19 cellular contexts compared by ENCODE assay signal in the genomic region with DNA sequence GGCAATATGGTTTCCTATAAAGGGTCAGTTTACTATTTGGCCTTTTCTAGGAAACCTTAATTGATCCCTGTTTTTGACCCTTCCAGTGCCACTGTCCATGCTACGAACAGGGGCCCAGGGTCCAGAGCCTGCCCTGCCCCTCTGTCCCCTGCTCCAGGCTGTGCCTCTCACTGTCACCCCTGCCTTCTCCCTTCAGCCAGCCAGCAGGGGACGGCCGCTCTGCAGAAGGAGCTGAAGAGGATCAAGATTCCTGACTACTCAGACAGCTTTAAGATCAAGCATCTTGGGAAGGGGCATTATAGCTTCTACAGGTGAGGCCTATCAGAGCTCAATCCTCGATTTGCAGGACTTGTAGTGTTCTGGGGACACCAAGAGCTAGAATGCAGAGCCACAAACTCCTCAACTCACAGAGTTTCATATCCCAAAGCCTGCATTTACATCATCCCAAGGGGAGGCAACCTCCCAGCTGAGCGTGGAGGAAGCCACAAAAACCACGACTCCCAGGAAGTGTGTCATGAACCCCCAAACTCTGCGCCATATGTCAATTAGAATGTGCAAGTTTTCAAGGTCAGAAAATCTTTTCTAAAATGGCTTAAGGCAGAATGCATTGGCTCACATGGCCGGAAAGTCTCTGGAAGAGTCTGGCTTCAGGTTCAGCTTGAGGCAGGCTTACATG. TPM values are rescaled to one million over a fixed set of nuclear protein-coding genes. Genes with fewer than 3 reads are reported as not detected.
DNase-seq lines count a peak whose midpoint lies in the region; ATAC-seq and TF ChIP-seq lines count a peak whose summit lies in the region.
"Had no signal": no experiment of that assay in that cellular context is flagged by ENCODE, and none has a peak within 500 bp of the region (broad histone marks: within the 10 kb centered on the region; RNA-seq: fewer than 3 reads in every experiment).

No MANE protein-coding gene starts in this region.

- BruUV-seq in IMR-90 (replicated peaks; lab: Mats Ljungman, UMichigan) = no TSS peak

- no peak overlapping the region for H3K56ac ChIP-seq in IMR-90 (ENCODE audit: extremely low read depth, insufficient read depth, low read length)

- peaks cover 7% of the 10 kb centered on the region; the same call in 1 of the 2 replicates for H3K9me3 ChIP-seq in IMR-90 (ENCODE audit: control insufficient read depth, insufficient read depth, low read length)
- no peaks in the 10 kb centered on the region for H3K9me3 ChIP-seq in right lobe of liver
- H3K9me3 ChIP-seq in mucosa of descending colon = no peaks in the 10 kb centered on the region

- no peaks in the 10 kb centered on the region for H3K9me1 ChIP-seq in IMR-90 (ENCODE audit: insufficient read depth, low read length)

- H3K27ac Mint-ChIP-seq in activated T-helper 17 cell treated with anti-CD3 and anti-CD28 coated beads, Interleukin-2, amount 50 U/mL, for 72 hours = no peak overlapping the region
- H3K27ac Mint-ChIP-seq: CD4-positive, alpha-beta T cell; T-helper 1 cell treated with Interleukin-12 subunit alpha and Interleukin-12 subunit beta and Interleukin-4 antibody, amounts not matched to agents 30 μg/mL and 1 μg/mL, for 36 hours had no signal

- intact Hi-C loops in IMR-90 (cut with micrococcal nuclease) (no loop called here), right lobe of liver (cut with DNase I) (loop anchor here in 1 of 2 donors (10.0 kb wide), 1 partner anchor 73 kb away; no protein-coding TSS in a partner anchor), mucosa of descending colon (cut with DNase I, micrococcal nuclease) (no loop called here)

- H3K14ac ChIP-seq in IMR-90 (replicated peaks; ENCODE audit: low read depth, low read length) = 0 out of 2 replicates have a peak overlapping the region, but pooled peaks have one; percentile 4

- H3K9ac ChIP-seq in IMR-90 (ENCODE audit: low read depth, low read length) = no peak overlapping the region

- no peak overlapping the region for H2BK5ac ChIP-seq in IMR-90 (ENCODE audit: low read depth, low read length, poor library complexity, severe bottlenecking)

- no peak overlapping the region for H3K4me2 ChIP-seq in IMR-90 (ENCODE audit: low read depth, low read length)

- no peak overlapping the region for H3K23ac ChIP-seq in IMR-90 (ENCODE audit: low read depth, low read length)

- no peak overlapping the region for H3K18ac ChIP-seq in IMR-90 (ENCODE audit: low read depth, low read length)

- POLR2A ChIA-PET in IMR-90 (lab: Charles Lee; ENCODE audit: unreplicated experiment) = no interaction called here

- dilution Hi-C loops in IMR-90 (cut with HindIII; ENCODE audit: low sequenced_read_pairs, unreplicated experiment) = no loop called here

- H3K4me3 ChIP-seq in IMR-90 (ENCODE audit: insufficient read depth, low read depth, low read length) (no peak overlapping the region), right lobe of liver (no peak overlapping the region), mucosa of descending colon (no peak overlapping the region)

- H3K79me1 ChIP-seq in IMR-90 (ENCODE audit: low read depth in 1 of 2, low read length in 2 of 2) = no peaks in the 10 kb centered on the region

- no peak for TF ChIP-seq RAD21 in IMR-90 (IDR thresholded peaks at IDR 0.05; ENCODE audit: low read length)

- peaks cover 39% of the 10 kb centered on the region for H3K27me3 Mint-ChIP-seq in activated T-helper 17 cell treated with anti-CD3 and anti-CD28 coated beads, Interleukin-2, amount 50 U/mL, for 72 hours

- no peak overlapping the region for H4K91ac ChIP-seq in IMR-90 (ENCODE audit: insufficient read depth, low read depth, low read length)

- H2AFZ ChIP-seq in IMR-90 (replicated peaks; ENCODE audit: low read length, poor library complexity) = peak overlapping the region; percentile 12

- ATAC-seq in IMR-90 (ENCODE audit: low read depth) = peak; percentile 40
- ATAC-seq in right lobe of liver = no peak
- ATAC-seq in GM19463 (IDR thresholded peaks at IDR 0.05; ENCODE audit: unreplicated experiment) = no peak
- no peak for ATAC-seq in activated T-helper 17 cell treated with anti-CD3 and anti-CD28 coated beads, Interleukin-2, amount 50 U/mL, for 72 hours (replicated peaks)
- ATAC-seq in mucosa of descending colon = no peak
- ATAC-seq: activated T-cell treated with anti-CD3 and anti-CD28 coated beads, Interleukin-2, amount 50 U/mL, for 4 hours; HCT116; left cardiac atrium; Panc1 had no signal

- H4K20me1 ChIP-seq in IMR-90 (ENCODE audit: insufficient read depth, low read length) = no peaks in the 10 kb centered on the region

- WGBS in IMR-90 (ENCODE audit: extremely low coverage in 2 of 2, insufficient read length in 1 of 2), 2 experiments = 0% methylated on average over 1 of the region's 8 CpGs; no CpG with 5 or more reads in 1 of the 2 experiments
- WGBS in right lobe of liver (ENCODE audit: insufficient coverage, low coverage, low lambda C conversion rate, missing lambda C conversion rate) = 74% methylated on average over 4 of the region's 8 CpGs

- H4K5ac ChIP-seq in IMR-90 (ENCODE audit: low read depth, low read length) = no peak overlapping the region

- in situ Hi-C loops in IMR-90 (cut with MboI; ENCODE audit: low sequenced_read_pairs) = loop anchor here (5.0 to 10.0 kb wide), 2 partner anchors 70 to 243 kb away; no protein-coding TSS in a partner anchor

- peaks cover 4% of the 10 kb centered on the region for H3K4me1 Mint-ChIP-seq in activated T-helper 17 cell treated with anti-CD3 and anti-CD28 coated beads, Interleukin-2, amount 50 U/mL, for 72 hours

- no peaks in the 10 kb centered on the region for H3K9me3 Mint-ChIP-seq in activated T-helper 17 cell treated with anti-CD3 and anti-CD28 coated beads, Interleukin-2, amount 50 U/mL, for 72 hours
- H3K9me3 Mint-ChIP-seq: activated T-cell treated with anti-CD3 and anti-CD28 coated beads, Interleukin-2, amount 50 U/mL, for 4 hours; T-helper 1 cell treated with Interleukin-12 subunit alpha and Interleukin-12 subunit beta and Interleukin-4 antibody, amounts not matched to agents 30 μg/mL and 1 μg/mL, for 36 hours had no signal

- DNase-seq in CD1c-positive myeloid dendritic cell (ENCODE audit: extremely low spot score) (peak; percentile 63), IMR-90 (peak; percentile 76), astrocyte of the hippocampus (ENCODE audit: low read depth, low spot score) (peak; percentile 43), kidney tubule cell (ENCODE audit: low spot score) (peak; percentile 8), right lobe of liver (no peak), mucosa of descending colon (no peak)
- DNase-seq: activated CD4-positive, alpha-beta T cell treated with anti-CD3 and anti-CD28 coated beads for 48 hours; activated T-cell treated with anti-CD3 and anti-CD28 coated beads, Interleukin-2, amount 50 U/mL, for 4 hours; anterior cingulate cortex; CD4-positive, alpha-beta T cell; left cardiac atrium; NCI-H1105 treated with DMSO at 0.1 percent for 48 hours; small intestine had no signal

- H3K4me1 ChIP-seq in IMR-90 (ENCODE audit: control insufficient read depth, insufficient read depth, low read length) (no peaks in the 10 kb centered on the region), right lobe of liver (no peaks in the 10 kb centered on the region), mucosa of descending colon (ENCODE audit: low read depth) (no peaks in the 10 kb centered on the region)

- no peak overlapping the region for H2BK120ac ChIP-seq in IMR-90 (ENCODE audit: low read depth, low read length)

- no peak for TF ChIP-seq CTCF in IMR-90 (conservative IDR thresholded peaks at IDR 0.05; ENCODE audit: low read depth, low read length)
- no peak for TF ChIP-seq CTCF in right lobe of liver (IDR thresholded peaks at IDR 0.05)
- TF ChIP-seq CTCF in mucosa of descending colon (IDR thresholded peaks at IDR 0.05) = no peak

- H4K8ac ChIP-seq in IMR-90 (ENCODE audit: low read depth in 2 of 2, low read length in 2 of 2) = no peak overlapping the region

- no peak overlapping the region for H2AK9ac ChIP-seq in IMR-90 (replicated peaks; ENCODE audit: low read depth, low read length, poor library complexity)

- H2AK5ac ChIP-seq in IMR-90 (ENCODE audit: low read depth, low read length) = peak overlapping the region; percentile 18; the same call in 1 of the 2 replicates

- no peak for TF ChIP-seq POLR2A in IMR-90 (IDR thresholded peaks at IDR 0.05; ENCODE audit: low read depth, low read length)
- TF ChIP-seq POLR2A in right lobe of liver (IDR thresholded peaks at IDR 0.05) = no peak

- H3K27me3 ChIP-seq in IMR-90 (ENCODE audit: control insufficient read depth, insufficient read depth, low read length) (peaks cover 31% of the 10 kb centered on the region), right lobe of liver (no peaks in the 10 kb centered on the region)

- H2BK20ac ChIP-seq in IMR-90 (ENCODE audit: low read depth, low read length) = no peak overlapping the region

- H3K36me3 ChIP-seq in IMR-90 (ENCODE audit: control insufficient read depth, insufficient read depth, low read length) = no peaks in the 10 kb centered on the region
- H3K36me3 ChIP-seq in right lobe of liver = no peaks in the 10 kb centered on the region
- H3K36me3 ChIP-seq in mucosa of descending colon (ENCODE audit: low read depth) = no peaks in the 10 kb centered on the region

- no peak overlapping the region for H3K4ac ChIP-seq in IMR-90 (ENCODE audit: low read depth, low read length)

- H2BK15ac ChIP-seq in IMR-90 (ENCODE audit: low read depth, low read length) = no peak overlapping the region

- CTCF ChIA-PET in IMR-90 (lab: Yijun Ruan, JAX) = interaction anchor here (1.5 kb wide), 1 partner anchor 81 kb away, joined by 6 read pairs; no protein-coding TSS in a partner anchor

- H3K4me3 Mint-ChIP-seq in activated T-helper 17 cell treated with anti-CD3 and anti-CD28 coated beads, Interleukin-2, amount 50 U/mL, for 72 hours = no peak overlapping the region
- H3K4me3 Mint-ChIP-seq: activated T-cell treated with anti-CD3 and anti-CD28 coated beads, Interleukin-2, amount 50 U/mL, for 4 hours; CD4-positive, alpha-beta T cell; T-helper 1 cell treated with Interleukin-12 subunit alpha and Interleukin-12 subunit beta and Interleukin-4 antibody, amounts not matched to agents 30 μg/mL and 1 μg/mL, for 36 hours had no signal

- H3K27ac ChIP-seq in IMR-90 (ENCODE audit: insufficient read depth, low read length) (no peak overlapping the region), right lobe of liver (no peak overlapping the region)

- H3K36me3 Mint-ChIP-seq in activated T-helper 17 cell treated with anti-CD3 and anti-CD28 coated beads, Interleukin-2, amount 50 U/mL, for 72 hours (ENCODE audit: low read depth) = no peaks in the 10 kb centered on the region

RNA-seq across cellular contexts. Expression of gene BPI, which starts 3.6 kb away (rescaled TPM):
- total RNA-seq in IMR-90 (2012; rRNA removed) (not detected in 2 replicates), right lobe of liver (1 to 10 TPM in 1 of 6 experiments, under 1 TPM in 3, not detected in 2; 0.26 to 1.3 (median 0.60) TPM), mucosa of descending colon (under 1 TPM in 1 of 3 donors, not detected in 2; 0.19 TPM)
- 0.05 and 0.06 TPM in 2 replicates for polyA plus RNA-seq in IMR-90 (2012; rRNA removed)
- polyA plus RNA-seq in IMR-90 (2012; cell fraction: cytosol; rRNA removed) = 0.10 TPM in 1 of 2 replicates, not detected in the other
- polyA plus RNA-seq in IMR-90 (2012; cell fraction: nucleus; rRNA removed; ENCODE audit: low replicate concordance) = 0.03 and 0.09 TPM in 2 replicates
- total RNA-seq in activated T-helper 17 cell treated with anti-CD3 and anti-CD28 coated beads, Interleukin-2, amount 50 U/mL, for 72 hours = not detected
- total RNA-seq: activated T-cell treated with anti-CD3 and anti-CD28 coated beads, Interleukin-2, amount 50 U/mL, for 4 hours; glomerular endothelial cell; left cardiac atrium had no signal
- polyA plus RNA-seq: small intestine had no signal

RNA-seq across cellular contexts. Expression of gene LBP, which starts 38.8 kb away (rescaled TPM):
- total RNA-seq in IMR-90 (2012; rRNA removed) (not detected in 2 replicates), right lobe of liver (1,000 to 10,000 TPM in 3 of 6 experiments, 100 to 1,000 TPM in 3; 380 to 2,142 (median 1,251) TPM), mucosa of descending colon (under 1 TPM in 2 of 3 donors, not detected in 1; 0.14 to 0.34 TPM)
- not detected in 2 replicates for polyA plus RNA-seq in IMR-90 (2012; rRNA removed)
- polyA plus RNA-seq in IMR-90 (2012; cell fraction: cytosol; rRNA removed) = not detected in 2 replicates
- not detected in 2 replicates for polyA plus RNA-seq in IMR-90 (2012; cell fraction: nucleus; rRNA removed; ENCODE audit: low replicate concordance)
- not detected for total RNA-seq in activated T-helper 17 cell treated with anti-CD3 and anti-CD28 coated beads, Interleukin-2, amount 50 U/mL, for 72 hours
- total RNA-seq: CD4-positive, alpha-beta T cell; glomerular endothelial cell had no signal

RNA-seq across cellular contexts. Expression of gene KIAA1755, which starts 47.0 kb away (rescaled TPM):
- total RNA-seq in IMR-90 (2012; rRNA removed) = 2.2 and 2.5 TPM in 2 replicates
- polyA plus RNA-seq in IMR-90 (2012; rRNA removed) = 4.7 and 5.1 TPM in 2 replicates
- 1.7 and 2.4 TPM in 2 replicates for polyA plus RNA-seq in IMR-90 (2012; cell fraction: cytosol; rRNA removed)
- 18.1 and 26.1 TPM in 2 replicates for polyA plus RNA-seq in IMR-90 (2012; cell fraction: nucleus; rRNA removed; ENCODE audit: low replicate concordance)
- total RNA-seq in right lobe of liver = 1 to 10 TPM in 4 of 6 experiments, under 1 TPM in 2; 0.06 to 2.7 (median 1.5) TPM
- total RNA-seq in activated T-helper 17 cell treated with anti-CD3 and anti-CD28 coated beads, Interleukin-2, amount 50 U/mL, for 72 hours = not detected
- total RNA-seq in mucosa of descending colon = 10 to 100 TPM in 1 of 3 donors, 1 to 10 TPM in 2; 1.2 to 22.4 (median 3.4) TPM
- total RNA-seq: activated T-cell treated with anti-CD3 and anti-CD28 coated beads, Interleukin-2, amount 50 U/mL, for 4 hours; CD4-positive, alpha-beta T cell had no signal

Comparison
In these comparisons a context has a peak if more than half of its experiments do, and no peak if none do; other contexts are left out.
1. DNase-seq: peak in CD1c-positive myeloid dendritic cell (single experiment), IMR-90 (single experiment), astrocyte of the hippocampus (single experiment) and kidney tubule cell (single experiment); none in right lobe of liver (0 of 3) and mucosa of descending colon (0 of 3).
2. RNA of gene LBP, which starts 38.8 kb away (total RNA-seq): 380 to 2,142 TPM in right lobe of liver; 0.14 to 0.34 TPM in mucosa of descending colon, not detected in activated T-helper 17 cell treated with anti-CD3 and anti-CD28 coated beads, Interleukin-2, amount 50 U/mL, for 72 hours and not detected in IMR-90; every median in the first group is over 100 times any median in the second.